Comparison of ENCODE assay signal across 6 cellular contexts in the genomic region with DNA sequence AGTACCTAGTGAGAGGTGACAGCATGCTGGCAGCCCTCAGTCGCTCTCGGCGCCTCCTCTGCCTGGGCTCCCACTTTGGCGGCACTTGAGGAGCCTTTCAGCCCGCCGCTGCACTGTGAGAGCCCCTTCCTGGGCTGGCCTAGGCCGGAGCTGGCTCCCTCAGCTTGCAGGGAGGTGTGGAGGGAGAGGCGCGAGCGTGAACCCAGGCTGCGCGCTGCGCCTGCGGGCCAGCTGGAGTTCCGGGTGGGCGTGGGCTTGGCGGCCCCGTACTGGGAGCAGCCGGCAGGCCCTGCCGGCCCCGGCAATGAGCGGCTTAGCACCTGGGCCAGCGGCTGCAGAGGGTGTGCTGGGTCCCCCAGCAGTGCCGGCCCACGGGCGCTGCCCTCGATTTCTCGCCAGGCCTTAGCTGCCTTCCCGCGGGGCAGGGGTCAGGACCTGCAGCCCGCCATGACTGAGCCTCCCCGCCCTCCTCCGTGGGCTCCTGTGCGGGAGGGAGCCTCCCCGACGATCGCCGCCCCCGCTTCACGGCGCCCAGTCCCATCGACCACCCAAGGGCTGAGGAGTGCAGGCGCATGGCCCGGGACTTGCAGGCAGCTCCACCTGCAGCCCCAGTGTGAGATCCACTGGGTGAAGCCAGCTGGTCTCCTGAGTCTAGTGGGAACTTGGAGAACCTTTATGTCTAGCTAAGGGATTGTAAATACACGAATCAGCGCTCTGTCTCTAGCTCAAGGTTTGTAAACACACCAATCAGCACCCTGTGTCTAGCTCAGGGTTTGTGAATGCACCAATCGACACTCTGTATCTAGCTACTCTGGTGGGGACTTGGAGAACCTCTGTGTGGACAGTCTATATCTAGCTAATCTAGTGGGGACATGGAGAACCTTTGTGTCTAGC.
DNase-seq lines count a peak whose midpoint lies in the region; ATAC-seq, FAIRE-seq and TF ChIP-seq lines count a peak whose summit lies in the region.
"Not testable (repeated sequence)": the region's sequence is repeated elsewhere in the genome, so short reads cannot be mapped to it uniquely, and the experiment has no call there.

No MANE protein-coding gene starts in this region.

- 1% methylated on average over 38 of the region's 47 CpGs for WGBS in K562 (ENCODE audit: insufficient coverage, low coverage, missing lambda C conversion rate)
- 95% methylated on average over 36 of the region's 47 CpGs for whole genome bisulfite sequencing in hepatocyte (ENCODE audit: low lambda C conversion rate, missing lambda C conversion rate)

- not testable (repeated sequence) for TF ChIP-seq RAD21 in K562 (CRISPR knock-in tag; conservative IDR thresholded peaks at IDR 0.05 in 1 of 2, IDR thresholded peaks at IDR 0.05 in 1 of 2)

- FAIRE-seq in K562 (lab: Jason Lieb, UNC), result not testable (repeated sequence)

- not testable (repeated sequence) for TF ChIP-seq EP300 in K562 (IDR thresholded peaks at IDR 0.05; ENCODE audit: low read length)

- TF ChIP-seq POLR2A in K562 (conservative IDR thresholded peaks at IDR 0.05), result not testable (repeated sequence)

- H3K36me3 ChIP-seq in ES-I3 (ENCODE audit: insufficient read depth, low read length); K562 (ENCODE audit: control insufficient read depth, insufficient read depth, low read length); hepatocyte (replicated peaks; ENCODE audit: insufficient read depth, low read depth): not testable (repeated sequence)

- not testable (repeated sequence) for H3K9me3 ChIP-seq in ES-I3 (ENCODE audit: control insufficient read depth, insufficient read depth, low read length); K562 (replicated peaks; ENCODE audit: control insufficient read depth, insufficient read depth, low read depth, low read length); hepatocyte (ENCODE audit: low read depth)

- not testable (repeated sequence) for H3K4me1 ChIP-seq in ES-I3 (ENCODE audit: insufficient read depth, low read length); K562 (replicated peaks in 1 of 2; ENCODE audit: control insufficient read depth in 2 of 2, insufficient read depth in 2 of 2, low read length in 2 of 2); hepatocyte (ENCODE audit: insufficient read depth)

- H3K4me3 ChIP-seq in K562, result peak overlapping the region; percentile 43
- H3K4me3 ChIP-seq in hepatocyte, result not testable (repeated sequence)

- POLR2A ChIA-PET in K562 (lab: Yijun Ruan, JAX), result interaction anchor here (1.1 to 1.8 kb wide), 3 partner anchors 7 to 123 kb away, joined by 3 to 10 read pairs (median 3); no protein-coding TSS in a partner anchor

- not testable (repeated sequence) for BruUV-seq in K562 (replicated peaks; lab: Mats Ljungman, UMichigan)

- not testable (repeated sequence) for H3K9me1 ChIP-seq in K562 (ENCODE audit: control insufficient read depth, insufficient read depth, low read length)

- H2AFZ ChIP-seq in K562 (ENCODE audit: low read depth, low read length), result peak overlapping the region; percentile 44
- not testable (repeated sequence) for H2AFZ ChIP-seq in hepatocyte

- not testable (repeated sequence) for TF ChIP-seq CTCF in K562 (IDR thresholded peaks at IDR 0.05 in 2 of 3, conservative IDR thresholded peaks at IDR 0.05 in 1 of 3; ENCODE audit: insufficient read depth in 2 of 3, low read depth in 1 of 3, low read length in 3 of 3); hepatocyte (IDR thresholded peaks at IDR 0.05; ENCODE audit: poor library complexity)

- intact Hi-C loops in K562 (cut with micrococcal nuclease), result loop anchor here (1.0 to 10.0 kb wide), 2 partner anchors 53 to 126 kb away; no protein-coding TSS in a partner anchor
- intact Hi-C loops in posterior vena cava (cut with DNase I), result not testable (repeated sequence)

- H3K27me3 ChIP-seq in K562 (ENCODE audit: control insufficient read depth in 2 of 2, insufficient read depth in 2 of 2, low read length in 2 of 2); hepatocyte: not testable (repeated sequence)

- peak overlapping the region; percentile 75; the same call in 1 of the 2 replicates for H3K4me2 ChIP-seq in K562 (ENCODE audit: insufficient read depth, low read length)
- not testable (repeated sequence) for H3K4me2 ChIP-seq in hepatocyte

- H4K20me1 ChIP-seq in K562 (replicated peaks; ENCODE audit: control insufficient read depth, insufficient read depth, low read length); hepatocyte (ENCODE audit: insufficient read depth, poor library complexity, severe bottlenecking): not testable (repeated sequence)

- CTCF ChIA-PET in K562 (lab: Yijun Ruan, JAX; ENCODE audit: low intra/inter-chr PET ratio), result not testable (repeated sequence)

- DNase-seq in NCI-H146 (lab: John Stamatoyannopoulos, UW) (peak; percentile 6), T-helper 22 cell (ENCODE audit: low read depth) (peak; percentile 1), K562 (ENCODE audit: extremely low read depth in 1 of 4, low spot score in 3 of 4) (peak in 1 of 4 experiments; percentile 61), posterior vena cava (ENCODE audit: low spot score) (peak; percentile 79)
- DNase-seq in hepatocyte (ENCODE audit: low spot score), result not testable (repeated sequence)

- H3K79me2 ChIP-seq in K562 (ENCODE audit: control insufficient read depth, insufficient read depth, low read length), result peaks cover 56% of the 10 kb centered on the region
- H3K79me2 ChIP-seq in hepatocyte, result not testable (repeated sequence)

- H3K27ac ChIP-seq in K562 (ENCODE audit: extremely low read depth, low read depth, low read length) (peak overlapping the region; percentile 69), hepatocyte (peak overlapping the region; percentile 38)

- H3K9me2 ChIP-seq in hepatocyte (replicated peaks; ENCODE audit: insufficient read depth), result not testable (repeated sequence)

- peak; percentile 47 for ATAC-seq in K562

- H3K9ac ChIP-seq in ES-I3 (ENCODE audit: low read depth, low read length) (peak overlapping the region; percentile 15; the same call in 1 of the 2 replicates), K562 (ENCODE audit: insufficient read depth in 1 of 2, low read depth in 2 of 2, low read length in 2 of 2) (peak overlapping the region; percentile 55 to 89)

- in situ Hi-C loops in K562 (cut with MboI), result not testable (repeated sequence)

TF ChIP-seq in K562, 482 proteins besides CTCF, POLR2A, EP300 and RAD21 (continues in another document):
- TF ChIP-seq HMGN3 (IDR thresholded peaks at IDR 0.05; ENCODE audit: borderline replicate concordance, extremely low read depth, insufficient read length, low read depth, low read length) (peak; percentile 26), FOS (IDR thresholded peaks at IDR 0.05; ENCODE audit: extremely low read depth, insufficient read length) (peak; percentile 57), TAF7 (tag; IDR thresholded peaks at IDR 0.05) (0 out of 2 replicates have a peak, but pooled peaks have one; percentile 31), RBFOX2 (IDR thresholded peaks at IDR 0.05; ENCODE audit: low read depth, low read length) (peak; percentile 63), ASH1L (IDR thresholded peaks at IDR 0.05; ENCODE audit: borderline replicate concordance, low read depth, partially characterized antibody) (peak; percentile 78), EGR1 (conservative IDR thresholded peaks at IDR 0.05) (peak; percentile 55)
- TF ChIP-seq, protein P1, sequence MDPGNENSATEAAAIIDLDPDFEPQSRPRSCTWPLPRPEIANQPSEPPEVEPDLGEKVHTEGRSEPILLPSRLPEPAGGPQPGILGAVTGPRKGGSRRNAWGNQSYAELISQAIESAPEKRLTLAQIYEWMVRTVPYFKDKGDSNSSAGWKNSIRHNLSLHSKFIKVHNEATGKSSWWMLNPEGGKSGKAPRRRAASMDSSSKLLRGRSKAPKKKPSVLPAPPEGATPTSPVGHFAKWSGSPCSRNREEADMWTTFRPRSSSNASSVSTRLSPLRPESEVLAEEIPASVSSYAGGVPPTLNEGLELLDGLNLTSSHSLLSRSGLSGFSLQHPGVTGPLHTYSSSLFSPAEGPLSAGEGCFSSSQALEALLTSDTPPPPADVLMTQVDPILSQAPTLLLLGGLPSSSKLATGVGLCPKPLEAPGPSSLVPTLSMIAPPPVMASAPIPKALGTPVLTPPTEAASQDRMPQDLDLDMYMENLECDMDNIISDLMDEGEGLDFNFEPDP (CRISPR knock-in tag; IDR thresholded peaks at IDR 0.05), result peak; percentile 53; the same call in 1 of the 2 replicates
- TF ChIP-seq, protein P2, sequence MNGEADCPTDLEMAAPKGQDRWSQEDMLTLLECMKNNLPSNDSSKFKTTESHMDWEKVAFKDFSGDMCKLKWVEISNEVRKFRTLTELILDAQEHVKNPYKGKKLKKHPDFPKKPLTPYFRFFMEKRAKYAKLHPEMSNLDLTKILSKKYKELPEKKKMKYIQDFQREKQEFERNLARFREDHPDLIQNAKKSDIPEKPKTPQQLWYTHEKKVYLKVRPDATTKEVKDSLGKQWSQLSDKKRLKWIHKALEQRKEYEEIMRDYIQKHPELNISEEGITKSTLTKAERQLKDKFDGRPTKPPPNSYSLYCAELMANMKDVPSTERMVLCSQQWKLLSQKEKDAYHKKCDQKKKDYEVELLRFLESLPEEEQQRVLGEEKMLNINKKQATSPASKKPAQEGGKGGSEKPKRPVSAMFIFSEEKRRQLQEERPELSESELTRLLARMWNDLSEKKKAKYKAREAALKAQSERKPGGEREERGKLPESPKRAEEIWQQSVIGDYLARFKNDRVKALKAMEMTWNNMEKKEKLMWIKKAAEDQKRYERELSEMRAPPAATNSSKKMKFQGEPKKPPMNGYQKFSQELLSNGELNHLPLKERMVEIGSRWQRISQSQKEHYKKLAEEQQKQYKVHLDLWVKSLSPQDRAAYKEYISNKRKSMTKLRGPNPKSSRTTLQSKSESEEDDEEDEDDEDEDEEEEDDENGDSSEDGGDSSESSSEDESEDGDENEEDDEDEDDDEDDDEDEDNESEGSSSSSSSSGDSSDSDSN (IDR thresholded peaks at IDR 0.05; ENCODE audit: borderline replicate concordance in 1 of 2, low read depth in 2 of 2, low read length in 2 of 2), result 0 out of 4 replicates have a peak, but pooled peaks of 1 of the 2 experiments have one; percentile 33
- TF ChIP-seq, protein P3, sequence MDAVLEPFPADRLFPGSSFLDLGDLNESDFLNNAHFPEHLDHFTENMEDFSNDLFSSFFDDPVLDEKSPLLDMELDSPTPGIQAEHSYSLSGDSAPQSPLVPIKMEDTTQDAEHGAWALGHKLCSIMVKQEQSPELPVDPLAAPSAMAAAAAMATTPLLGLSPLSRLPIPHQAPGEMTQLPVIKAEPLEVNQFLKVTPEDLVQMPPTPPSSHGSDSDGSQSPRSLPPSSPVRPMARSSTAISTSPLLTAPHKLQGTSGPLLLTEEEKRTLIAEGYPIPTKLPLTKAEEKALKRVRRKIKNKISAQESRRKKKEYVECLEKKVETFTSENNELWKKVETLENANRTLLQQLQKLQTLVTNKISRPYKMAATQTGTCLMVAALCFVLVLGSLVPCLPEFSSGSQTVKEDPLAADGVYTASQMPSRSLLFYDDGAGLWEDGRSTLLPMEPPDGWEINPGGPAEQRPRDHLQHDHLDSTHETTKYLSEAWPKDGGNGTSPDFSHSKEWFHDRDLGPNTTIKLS (IDR thresholded peaks at IDR 0.05; ENCODE audit: borderline replicate concordance, low read depth), result peak; percentile 90; the same call in 1 of the 2 replicates
